ENCODE assay signal across 8 cellular contexts in genomic region chr15:73965730-73966103, GRCh38. TPM values are rescaled to one million over a fixed set of nuclear protein-coding genes. Genes with fewer than 3 reads are reported as not detected.
DNase-seq lines count a peak whose midpoint lies in the region; ATAC-seq, FAIRE-seq and TF ChIP-seq lines count a peak whose summit lies in the region.

No MANE protein-coding gene starts in this region.

- H3K9me3 Mint-ChIP-seq in glutamatergic neuron (ENCODE audit: unreplicated experiment) = no peaks in the 10 kb centered on the region

- DNase-seq in GM12892 (ENCODE audit: insufficient read length) (no peak), RPMI8226 (peak; percentile 76), glutamatergic neuron (no peak), SK-N-DZ (ENCODE audit: low spot score) (no peak), substantia nigra (lab: John Stamatoyannopoulos, UW) (no peak), NCI-H1092 treated with DMSO at 0.1 percent for 48 hours (lab: John Stamatoyannopoulos, UW) (no peak)
- no peak for DNase-seq in stimulated activated naive CD4-positive, alpha-beta T cell treated with Interleukin-2 at 50 U/mL for 16 hours (lab: John Stamatoyannopoulos, UW)

- H3K27ac Mint-ChIP-seq in glutamatergic neuron (ENCODE audit: unreplicated experiment) = peak overlapping the region; percentile 9

- peaks cover 25% of the 10 kb centered on the region for H3K4me1 Mint-ChIP-seq in glutamatergic neuron (ENCODE audit: low read depth, unreplicated experiment)

- no peaks in the 10 kb centered on the region for H3K36me3 Mint-ChIP-seq in glutamatergic neuron (ENCODE audit: unreplicated experiment)

- no peak overlapping the region for H3K27ac ChIP-seq in substantia nigra (ENCODE audit: low read depth, low read length, poor library complexity, severe bottlenecking)

- no peak for TF ChIP-seq POLR2A in GM12892 (IDR thresholded peaks at IDR 0.05; ENCODE audit: low read depth, low read length)

- peak; percentile 73 for ATAC-seq in GM21786 (IDR thresholded peaks at IDR 0.05; ENCODE audit: unreplicated experiment)

- FAIRE-seq in GM12892 (lab: Jason Lieb, UNC) = peak; percentile 70

- no peaks in the 10 kb centered on the region for H3K27me3 Mint-ChIP-seq in glutamatergic neuron (ENCODE audit: unreplicated experiment)

- TF ChIP-seq CTCF in glutamatergic neuron (IDR thresholded peaks at IDR 0.05; ENCODE audit: partially characterized antibody, unreplicated experiment) = no peak

- H3K4me3 Mint-ChIP-seq in glutamatergic neuron (ENCODE audit: unreplicated experiment) = peak overlapping the region; percentile 7

RNA-seq across cellular contexts. Expression of gene STOML1, which starts 26.4 kb away (rescaled TPM):
- polyA plus RNA-seq in GM12892 (2012; ENCODE audit: missing spikeins) = 5.9 TPM
- total RNA-seq in glutamatergic neuron (ENCODE audit: unreplicated experiment) = 19.5 TPM
- polyA plus RNA-seq in SK-N-DZ (2014; cell fraction: cytosol; rRNA removed) = 10.7 and 13.9 TPM in 2 replicates
- polyA plus RNA-seq in SK-N-DZ (2014; cell fraction: nucleus; rRNA removed) = 6.9 and 16.8 TPM in 2 replicates

RNA-seq across cellular contexts. Expression of gene PML, which starts 28.8 kb away (rescaled TPM):
- polyA plus RNA-seq in GM12892 (2012; ENCODE audit: missing spikeins) = 23.5 TPM
- 27.6 TPM for total RNA-seq in glutamatergic neuron (ENCODE audit: unreplicated experiment)
- polyA plus RNA-seq in SK-N-DZ (2014; cell fraction: cytosol; rRNA removed) = 9.1 and 14.0 TPM in 2 replicates
- polyA plus RNA-seq in SK-N-DZ (2014; cell fraction: nucleus; rRNA removed) = 13.7 and 17.4 TPM in 2 replicates

RNA-seq across cellular contexts. Expression of gene LOXL1, which starts 39.5 kb away (rescaled TPM):
- not detected for polyA plus RNA-seq in GM12892 (2012; ENCODE audit: missing spikeins)
- 163 TPM for total RNA-seq in glutamatergic neuron (ENCODE audit: unreplicated experiment)
- polyA plus RNA-seq in SK-N-DZ (2014; cell fraction: cytosol; rRNA removed) = 29.4 and 31.5 TPM in 2 replicates
- 24.0 and 26.1 TPM in 2 replicates for polyA plus RNA-seq in SK-N-DZ (2014; cell fraction: nucleus; rRNA removed)
